In genomic region chr20:33291416-33291815, GRCh38 we compare ENCODE assay signal across 22 cellular contexts. TPM values are rescaled to one million over a fixed set of nuclear protein-coding genes. Genes with fewer than 3 reads are reported as not detected.
A peak's percentile ranks its signal among the peaks of the same experiment; 100 is the strongest.
DNase-seq lines count a peak whose midpoint lies in the region; ATAC-seq, FAIRE-seq and TF ChIP-seq lines count a peak whose summit lies in the region.
"Had no signal": no experiment of that assay in that cellular context is flagged by ENCODE, and none has a peak within 500 bp of the region (broad histone marks: within the 10 kb centered on the region; RNA-seq: fewer than 3 reads in every experiment).

No MANE protein-coding gene starts in this region.

- TF ChIP-seq CTCF in GM23338 (conservative IDR thresholded peaks at IDR 0.05; ENCODE audit: low read depth in 2 of 2) (no peak), K562 (IDR thresholded peaks at IDR 0.05 in 2 of 3, conservative IDR thresholded peaks at IDR 0.05 in 1 of 3; ENCODE audit: insufficient read depth in 2 of 3, low read depth in 1 of 3, low read length in 3 of 3) (no peak), osteoblast (IDR thresholded peaks at IDR 0.05; ENCODE audit: extremely low read depth, low read depth, low read length) (no peak)

- H3K4me1 Mint-ChIP-seq in activated naive CD4-positive, alpha-beta T cell treated with anti-CD3 and anti-CD28 coated beads, Interleukin-2, amount 50 U/mL, for 24 hours: no peaks in the 10 kb centered on the region
- no peaks in the 10 kb centered on the region for H3K4me1 Mint-ChIP-seq in GM23338
- H3K4me1 Mint-ChIP-seq: CD14-positive monocyte; CD8-positive, alpha-beta memory T cell had no signal

- no peaks in the 10 kb centered on the region for H3K9me3 ChIP-seq in K562 (replicated peaks; ENCODE audit: control insufficient read depth, insufficient read depth, low read depth, low read length)
- no peaks in the 10 kb centered on the region for H3K9me3 ChIP-seq in osteoblast (ENCODE audit: low read depth, low read length)
- H3K9me3 ChIP-seq: A549; BE2C; BLaER1 treated with 17β-estradiol and CSF1 and Interleukin-3, amounts not matched to agents 10 nM and 100 nM; HAP-1 had no signal

- peak; percentile 42 for ATAC-seq in GM23338
- peak; percentile 37; the same call in 2 of the 3 replicates for ATAC-seq in K562

- no peak for TF ChIP-seq RAD21 in K562 (CRISPR knock-in tag; conservative IDR thresholded peaks at IDR 0.05 in 1 of 2, IDR thresholded peaks at IDR 0.05 in 1 of 2)

- no peak overlapping the region for H2AFZ ChIP-seq in GM23338
- no peak overlapping the region for H2AFZ ChIP-seq in K562 (ENCODE audit: low read depth, low read length)
- no peak overlapping the region for H2AFZ ChIP-seq in osteoblast (ENCODE audit: low read length)
- H2AFZ ChIP-seq: GM23248 had no signal

- H3K79me2 ChIP-seq in GM23338 (replicated peaks; ENCODE audit: insufficient read depth) (no peaks in the 10 kb centered on the region), K562 (ENCODE audit: control insufficient read depth, insufficient read depth, low read length) (no peaks in the 10 kb centered on the region), osteoblast (ENCODE audit: insufficient read depth, low read length) (no peaks in the 10 kb centered on the region)

- H3K4me3 ChIP-seq in GM23338: no peak overlapping the region
- no peak overlapping the region for H3K4me3 ChIP-seq in K562
- no peak overlapping the region for H3K4me3 ChIP-seq in osteoblast (ENCODE audit: insufficient read depth, low read length)
- H3K4me3 ChIP-seq: A549; BLaER1 treated with 17β-estradiol and CSF1 and Interleukin-3, amounts not matched to agents 10 nM and 100 nM; GM12878; GM23248; HAP-1 had no signal

- no peaks in the 10 kb centered on the region for H3K36me3 ChIP-seq in GM23338 (ENCODE audit: insufficient read depth)
- H3K36me3 ChIP-seq in K562 (ENCODE audit: control insufficient read depth, insufficient read depth, low read length): no peaks in the 10 kb centered on the region
- H3K36me3 ChIP-seq in osteoblast (ENCODE audit: insufficient read depth, low read length): no peaks in the 10 kb centered on the region
- H3K36me3 ChIP-seq: BE2C; BLaER1 treated with 17β-estradiol and CSF1 and Interleukin-3, amounts not matched to agents 10 nM and 100 nM; HAP-1 had no signal

- CTCF ChIA-PET in K562 (lab: Yijun Ruan, JAX; ENCODE audit: low intra/inter-chr PET ratio): interaction anchor here (0.7 to 1.8 kb wide), 3 partner anchors 29 to 389 kb away, joined by 3 to 10 read pairs (median 4); no protein-coding TSS in a partner anchor

- H3K27ac ChIP-seq in GM23338 (ENCODE audit: low read depth) (no peak overlapping the region), K562 (ENCODE audit: extremely low read depth, low read depth, low read length) (no peak overlapping the region), osteoblast (ENCODE audit: low read depth, low read length) (no peak overlapping the region)
- H3K27ac ChIP-seq: A549; BLaER1 treated with 17β-estradiol and CSF1 and Interleukin-3, amounts not matched to agents 10 nM and 100 nM; GM23248 had no signal

- H3K27ac Mint-ChIP-seq in activated naive CD4-positive, alpha-beta T cell treated with anti-CD3 and anti-CD28 coated beads, Interleukin-2, amount 50 U/mL, for 24 hours: peak overlapping the region; percentile 80
- no peak overlapping the region for H3K27ac Mint-ChIP-seq in GM23338
- H3K27ac Mint-ChIP-seq: CD4-positive, alpha-beta T cell had no signal

- H3K4me1 ChIP-seq in GM23338 (ENCODE audit: insufficient read depth) (no peaks in the 10 kb centered on the region), K562 (replicated peaks in 1 of 2; ENCODE audit: control insufficient read depth in 2 of 2, insufficient read depth in 2 of 2, low read length in 2 of 2) (no peaks in the 10 kb centered on the region), osteoblast (ENCODE audit: insufficient read depth, low read length) (peaks cover 5% of the 10 kb centered on the region)
- H3K4me1 ChIP-seq: BE2C, HAP-1 had no signal

- H3K9me2 ChIP-seq in GM23338 (ENCODE audit: insufficient read depth): no peaks in the 10 kb centered on the region

- no peaks in the 10 kb centered on the region for H3K9me3 Mint-ChIP-seq in activated naive CD4-positive, alpha-beta T cell treated with anti-CD3 and anti-CD28 coated beads, Interleukin-2, amount 50 U/mL, for 24 hours
- no peaks in the 10 kb centered on the region; the same call in 1 of the 3 replicates for H3K9me3 Mint-ChIP-seq in GM23338
- H3K9me3 Mint-ChIP-seq: CD4-positive, alpha-beta T cell; CD8-positive, alpha-beta memory T cell had no signal

- no peak overlapping the region for H3K4me2 ChIP-seq in GM23338
- H3K4me2 ChIP-seq in K562 (ENCODE audit: insufficient read depth, low read length): no peak overlapping the region
- no peak overlapping the region for H3K4me2 ChIP-seq in osteoblast (ENCODE audit: insufficient read depth, low read length)
- H3K4me2 ChIP-seq: A549; BLaER1 treated with 17β-estradiol and CSF1 and Interleukin-3, amounts not matched to agents 10 nM and 100 nM had no signal

- intact Hi-C loops in K562 (cut with micrococcal nuclease): loop anchor here (10.0 kb wide), 1 partner anchor 57 kb away; the partner anchor contains the start of gene BPIFA1

- TF ChIP-seq POLR2A in K562 (conservative IDR thresholded peaks at IDR 0.05): no peak

- POLR2A ChIA-PET in K562 (lab: Yijun Ruan, JAX): no interaction called here

- H3K27me3 Mint-ChIP-seq in activated naive CD4-positive, alpha-beta T cell treated with anti-CD3 and anti-CD28 coated beads, Interleukin-2, amount 50 U/mL, for 24 hours: peaks cover 3% of the 10 kb centered on the region
- H3K27me3 Mint-ChIP-seq in GM23338 (ENCODE audit: insufficient read depth, low read depth, poor library complexity): peaks cover 6% of the 10 kb centered on the region

- no peaks in the 10 kb centered on the region for H3F3A ChIP-seq in GM23338 (replicated peaks; ENCODE audit: low read depth)

- H3K4me3 Mint-ChIP-seq in activated naive CD4-positive, alpha-beta T cell treated with anti-CD3 and anti-CD28 coated beads, Interleukin-2, amount 50 U/mL, for 24 hours: no peak overlapping the region
- H3K4me3 Mint-ChIP-seq in GM23338: no peak overlapping the region
- H3K4me3 Mint-ChIP-seq: CD14-positive monocyte; CD4-positive, alpha-beta T cell had no signal

- no peaks in the 10 kb centered on the region for H3K27me3 ChIP-seq in GM23338 (ENCODE audit: insufficient read depth)
- H3K27me3 ChIP-seq in K562 (ENCODE audit: control insufficient read depth in 2 of 2, insufficient read depth in 2 of 2, low read length in 2 of 2): peaks cover 16 to 48% of the 10 kb centered on the region in 2 experiments; a peak in 4 of 5 replicates
- H3K27me3 ChIP-seq in osteoblast (ENCODE audit: insufficient read depth, low read length): peaks cover 6% of the 10 kb centered on the region
- H3K27me3 ChIP-seq: BLaER1 treated with 17β-estradiol and CSF1 and Interleukin-3, amounts not matched to agents 10 nM and 100 nM had no signal

- no peaks in the 10 kb centered on the region; the same call in 1 of the 2 replicates for H4K20me1 ChIP-seq in GM23338 (replicated peaks; ENCODE audit: insufficient read depth)
- peaks cover 5% of the 10 kb centered on the region; the same call in 1 of the 2 replicates for H4K20me1 ChIP-seq in K562 (replicated peaks; ENCODE audit: control insufficient read depth, insufficient read depth, low read length)
- H4K20me1 ChIP-seq in osteoblast (ENCODE audit: insufficient read depth, low read length): no peaks in the 10 kb centered on the region
- H4K20me1 ChIP-seq: BLaER1 treated with 17β-estradiol and CSF1 and Interleukin-3, amounts not matched to agents 10 nM and 100 nM had no signal

- no TSS peak for BruUV-seq in K562 (replicated peaks; lab: Mats Ljungman, UMichigan)

- 16% methylated on average over 8 of the region's 8 CpGs for WGBS in K562 (ENCODE audit: insufficient coverage, low coverage, missing lambda C conversion rate)

- H3K36me3 Mint-ChIP-seq in activated naive CD4-positive, alpha-beta T cell treated with anti-CD3 and anti-CD28 coated beads, Interleukin-2, amount 50 U/mL, for 24 hours: no peaks in the 10 kb centered on the region
- H3K36me3 Mint-ChIP-seq in GM23338 (ENCODE audit: low read depth): no peaks in the 10 kb centered on the region
- H3K36me3 Mint-ChIP-seq: CD14-positive monocyte; CD8-positive, alpha-beta memory T cell had no signal

- FAIRE-seq in K562 (lab: Jason Lieb, UNC): no peak
- FAIRE-seq: A549, D721Med, GM19239, H54 had no signal

- TF ChIP-seq EP300 in K562 (IDR thresholded peaks at IDR 0.05; ENCODE audit: low read length): no peak

- no peak overlapping the region for H3K9ac ChIP-seq in K562 (ENCODE audit: insufficient read depth in 1 of 2, low read depth in 2 of 2, low read length in 2 of 2)
- H3K9ac ChIP-seq: BLaER1 treated with 17β-estradiol and CSF1 and Interleukin-3, amounts not matched to agents 10 nM and 100 nM; GM23248 had no signal

- H3K9me1 ChIP-seq in K562 (ENCODE audit: control insufficient read depth, insufficient read depth, low read length): no peaks in the 10 kb centered on the region

- no peak for DNase-seq in activated naive CD4-positive, alpha-beta T cell treated with Interleukin-2 at 50 U/mL for 16 hours
- no peak for DNase-seq in GM23338 (ENCODE audit: low spot score)
- no peak for DNase-seq in K562 (ENCODE audit: extremely low read depth in 1 of 4, low spot score in 3 of 4)
- DNase-seq in osteoblast (ENCODE audit: insufficient read length, low spot score, missing footprints): peak; percentile 10
- DNase-seq in SW 1271 (lab: John Stamatoyannopoulos, UW): no peak
- no peak for DNase-seq in hepatic stellate cell (ENCODE audit: low spot score)
- DNase-seq: DMS 273 treated with DMSO at 0.1 percent for 48 hours, DMS79, GDM1 had no signal

- in situ Hi-C loops in K562 (cut with MboI): loop anchor here (10.0 kb wide), 1 partner anchor 197 kb away; no protein-coding TSS in a partner anchor

RNA-seq across cellular contexts. Expression of gene BPIFB1, which starts 8.4 kb away (rescaled TPM):
- total RNA-seq in GM23338 (2014; rRNA removed; shearing (Covaris generic)): not detected in 2 replicates
- not detected in 2 replicates for polyA plus RNA-seq in GM23338 (2016; fragmentation: Nextera tagmentation; extraction: Ambion mirVana)
- not detected in 2 replicates for total RNA-seq in K562 (2011; cell fraction: chromatin; rRNA removed; ENCODE audit: low replicate concordance)
- not detected in 2 replicates for total RNA-seq in K562 (2011; cell fraction: nucleolus; rRNA removed)
- not detected in 2 replicates for total RNA-seq in K562 (2011; cell fraction: nucleoplasm; rRNA removed)
- not detected in 2 replicates for total RNA-seq in K562 (2014; rRNA removed)
- not detected in 2 replicates for total RNA-seq in K562 (2014; rRNA removed; fragmentation: Illumina TruSeq; extraction: Trizol)
- not detected in 2 replicates for total RNA-seq in K562 (2015; rRNA removed; fragmentation: Illumina TruSeq; extraction: Trizol)
- total RNA-seq in K562 (2021): 0.11 TPM in 1 of 2 replicates, not detected in the other
- polyA plus RNA-seq in K562 (2011; rRNA removed): not detected in 2 replicates
- polyA plus RNA-seq in K562 (2011; cell fraction: cytosol; rRNA removed): not detected in 2 replicates
- not detected in 2 replicates for polyA plus RNA-seq in K562 (2011; cell fraction: nucleus; rRNA removed)
- not detected in 2 replicates for polyA plus RNA-seq in K562 (2012)
- not detected in 2 replicates for polyA plus RNA-seq in K562 (2014; fragmentation: Illumina TruSeq; extraction: Trizol)
- polyA plus RNA-seq in K562 (2014; fragmentation: Nextera tagmentation; extraction: Ambion mirVana): not detected
- polyA plus RNA-seq in K562 (2014; rRNA removed): not detected in 2 replicates
- not detected in 2 replicates for polyA minus RNA-seq in K562 (2011; rRNA and poly(A)+ RNA removed)
- polyA minus RNA-seq in K562 (2011; cell fraction: cytosol; rRNA and poly(A)+ RNA removed): not detected in 2 replicates
- polyA minus RNA-seq in K562 (2011; cell fraction: nucleus; rRNA and poly(A)+ RNA removed): not detected in 2 replicates
- total RNA-seq in osteoblast: not detected in 2 replicates
- total RNA-seq: CD4-positive, alpha-beta T cell; CD8-positive, alpha-beta memory T cell; GM23248 had no signal
- polyA plus RNA-seq: CD14-positive monocyte; CD8-positive, alpha-beta memory T cell; GM12878; GM23248 had no signal

RNA-seq across cellular contexts. Expression of gene BPIFA1, which starts 55.6 kb away (rescaled TPM):
- not detected in 2 replicates for total RNA-seq in GM23338 (2014; rRNA removed; shearing (Covaris generic))
- polyA plus RNA-seq in GM23338 (2016; fragmentation: Nextera tagmentation; extraction: Ambion mirVana) (not detected in 2 replicates), K562 (2011; rRNA removed) (not detected in 2 replicates), K562 (2014; fragmentation: Illumina TruSeq; extraction: Trizol) (not detected in 2 replicates), K562 (2014; fragmentation: Nextera tagmentation; extraction: Ambion mirVana) (not detected), K562 (2014; rRNA removed) (not detected in 2 replicates)
- total RNA-seq in K562 (2011; cell fraction: chromatin; rRNA removed; ENCODE audit: low replicate concordance): not detected in 2 replicates
- total RNA-seq in K562 (2011; cell fraction: nucleolus; rRNA removed): not detected in 2 replicates
- total RNA-seq in K562 (2011; cell fraction: nucleoplasm; rRNA removed): not detected in 2 replicates
- total RNA-seq in K562 (2014; rRNA removed) (not detected in 2 replicates), K562 (2014; rRNA removed; fragmentation: Illumina TruSeq; extraction: Trizol) (not detected in 2 replicates), K562 (2015; rRNA removed; fragmentation: Illumina TruSeq; extraction: Trizol) (not detected in 2 replicates), K562 (2021) (not detected in 2 replicates), osteoblast (not detected in 2 replicates)
- polyA plus RNA-seq in K562 (2011; cell fraction: cytosol; rRNA removed): not detected in 2 replicates
- not detected in 2 replicates for polyA plus RNA-seq in K562 (2011; cell fraction: nucleus; rRNA removed)
- not detected in 2 replicates for polyA plus RNA-seq in K562 (2012)
- polyA minus RNA-seq in K562 (2011; rRNA and poly(A)+ RNA removed): not detected in 2 replicates
- not detected in 2 replicates for polyA minus RNA-seq in K562 (2011; cell fraction: cytosol; rRNA and poly(A)+ RNA removed)
- not detected in 2 replicates for polyA minus RNA-seq in K562 (2011; cell fraction: nucleus; rRNA and poly(A)+ RNA removed)
- total RNA-seq: CD4-positive, alpha-beta T cell; CD8-positive, alpha-beta memory T cell; GM12878; GM23248 had no signal
- polyA plus RNA-seq: A549; CD14-positive monocyte; CD8-positive, alpha-beta memory T cell; GM12878; GM23248 had no signal
